Comparison of ENCODE assay signal across 8 cellular contexts in genomic region chr2:174606336-174606735, GRCh38. TPM values are rescaled to one million over a fixed set of nuclear protein-coding genes. Genes with fewer than 3 reads are reported as not detected.
DNase-seq lines count a peak whose midpoint lies in the region; ATAC-seq and TF ChIP-seq lines count a peak whose summit lies in the region.

No MANE protein-coding gene starts in this region.

- peak overlapping the region; percentile 21 for H3K27ac Mint-ChIP-seq in dendritic cell treated with granulocyte-macrophage colony-stimulating factor and Interleukin-4, amounts not matched to agents 40 ng/mL and 50 ng/mL, for 4 days

- ATAC-seq in activated CD4-positive, CD25-positive, alpha-beta regulatory T cell treated with anti-CD3 and anti-CD28 coated beads, Interleukin-2, amount 50 U/mL, for 24 hours, result peak; percentile 66 to 72
- ATAC-seq in left colon, result no peak

- TF ChIP-seq CTCF in OCI-LY1 (IDR thresholded peaks at IDR 0.05; ENCODE audit: low read length) (no peak), smooth muscle cell (IDR thresholded peaks at IDR 0.05; ENCODE audit: borderline replicate concordance, insufficient read depth, poor library complexity, severe bottlenecking) (no peak)

- intact Hi-C loops in dendritic cell treated with granulocyte-macrophage colony-stimulating factor and Interleukin-4, amounts not matched to agents 40 ng/mL and 50 ng/mL, for 4 days (cut with micrococcal nuclease), result loop anchor here (5.0 kb wide), 1 partner anchor 34 kb away; no protein-coding TSS in a partner anchor
- intact Hi-C loops in left colon (cut with DNase I, micrococcal nuclease), result no loop called here
- intact Hi-C loops in posterior vena cava (cut with DNase I), result no loop called here

- no peak overlapping the region for H3K4me3 Mint-ChIP-seq in dendritic cell treated with granulocyte-macrophage colony-stimulating factor and Interleukin-4, amounts not matched to agents 40 ng/mL and 50 ng/mL, for 4 days

- no peaks in the 10 kb centered on the region for H3F3A ChIP-seq in OCI-LY1 (ENCODE audit: insufficient read depth, low read length)
- peaks cover 22% of the 10 kb centered on the region for H3F3A ChIP-seq in smooth muscle cell (ENCODE audit: low read depth)

- H3K36me3 ChIP-seq in OCI-LY1 (ENCODE audit: insufficient read depth, low read length) (no peaks in the 10 kb centered on the region), smooth muscle cell (ENCODE audit: low read depth) (no peaks in the 10 kb centered on the region)

- 23% methylated on average over 3 of the region's 3 CpGs for WGBS in smooth muscle cell (ENCODE audit: low lambda C conversion rate)

- H3K27me3 ChIP-seq in OCI-LY1 (ENCODE audit: insufficient read depth, low read length), result no peaks in the 10 kb centered on the region
- no peaks in the 10 kb centered on the region for H3K27me3 ChIP-seq in smooth muscle cell (ENCODE audit: low read depth)

- H3K9me2 ChIP-seq in OCI-LY1 (ENCODE audit: low read depth, low read length), result no peaks in the 10 kb centered on the region

- H4K20me1 ChIP-seq in OCI-LY1 (ENCODE audit: insufficient read depth, low read length), result no peaks in the 10 kb centered on the region
- no peaks in the 10 kb centered on the region for H4K20me1 ChIP-seq in smooth muscle cell (ENCODE audit: low read depth)

- H3K27ac ChIP-seq in OCI-LY1 (ENCODE audit: low read depth, low read length, poor library complexity, severe bottlenecking) (peak overlapping the region; percentile 71), smooth muscle cell (ENCODE audit: low read depth) (peak overlapping the region; percentile 94)

- H3K4me2 ChIP-seq in OCI-LY1 (ENCODE audit: low read length), result peak overlapping the region; percentile 4; the same call in 1 of the 2 replicates
- peak overlapping the region; percentile 64 for H3K4me2 ChIP-seq in smooth muscle cell

- H3K4me1 Mint-ChIP-seq in dendritic cell treated with granulocyte-macrophage colony-stimulating factor and Interleukin-4, amounts not matched to agents 40 ng/mL and 50 ng/mL, for 4 days (ENCODE audit: low read depth), result peaks cover 68% of the 10 kb centered on the region

- peaks cover 68% of the 10 kb centered on the region for H3K36me3 Mint-ChIP-seq in dendritic cell treated with granulocyte-macrophage colony-stimulating factor and Interleukin-4, amounts not matched to agents 40 ng/mL and 50 ng/mL, for 4 days (ENCODE audit: low read depth)

- DNase-seq in activated CD4-positive, CD25-positive, alpha-beta regulatory T cell treated with anti-CD3 and anti-CD28 coated beads, Interleukin-2, amount 50 U/mL, for 72 hours, result no peak
- no peak for DNase-seq in smooth muscle cell (lab: John Stamatoyannopoulos, UW; ENCODE audit: unreplicated experiment)
- no peak for DNase-seq in iPS-NIHi11 (ENCODE audit: low spot score)
- no peak for DNase-seq in left colon
- DNase-seq in posterior vena cava (ENCODE audit: low spot score), result no peak

- H2AFZ ChIP-seq in OCI-LY1 (ENCODE audit: low read length) (no peak overlapping the region), smooth muscle cell (ENCODE audit: low read depth) (no peak overlapping the region)

- no peaks in the 10 kb centered on the region for H3K27me3 Mint-ChIP-seq in dendritic cell treated with granulocyte-macrophage colony-stimulating factor and Interleukin-4, amounts not matched to agents 40 ng/mL and 50 ng/mL, for 4 days

- H3K4me3 ChIP-seq in OCI-LY1 (ENCODE audit: low read depth, low read length, poor library complexity, severe bottlenecking), result no peak overlapping the region
- H3K4me3 ChIP-seq in smooth muscle cell, result no peak overlapping the region

- H3K9me3 ChIP-seq in OCI-LY1 (ENCODE audit: low read length) (no peaks in the 10 kb centered on the region), smooth muscle cell (replicated peaks; ENCODE audit: low read depth) (no peaks in the 10 kb centered on the region)

- no peaks in the 10 kb centered on the region for H3K79me2 ChIP-seq in OCI-LY1 (ENCODE audit: insufficient read depth, low read length)
- H3K79me2 ChIP-seq in smooth muscle cell (ENCODE audit: low read depth), result peaks cover 23% of the 10 kb centered on the region

- H3K4me1 ChIP-seq in OCI-LY1 (ENCODE audit: insufficient read depth, low read length, severe bottlenecking) (peaks cover 76% of the 10 kb centered on the region), smooth muscle cell (ENCODE audit: low read depth) (peaks cover 13% of the 10 kb centered on the region)

- H3K9me3 Mint-ChIP-seq in dendritic cell treated with granulocyte-macrophage colony-stimulating factor and Interleukin-4, amounts not matched to agents 40 ng/mL and 50 ng/mL, for 4 days, result no peaks in the 10 kb centered on the region

- H3K9ac ChIP-seq in OCI-LY1 (ENCODE audit: low read length) (peak overlapping the region; percentile 31; the same call in 1 of the 2 replicates), smooth muscle cell (ENCODE audit: low read depth) (peak overlapping the region; percentile 66)

RNA-seq across cellular contexts. Expression of gene WIPF1, which starts 8.7 kb away (rescaled TPM):
- total RNA-seq in smooth muscle cell (27.3 and 29.0 TPM in 2 replicates), left colon (10 to 100 TPM in 1 of 2 donors, 1 to 10 TPM in 1; 8.8 to 17.4 TPM), posterior vena cava (10 to 100 TPM; 59.9 to 65.1 TPM)
- polyA plus RNA-seq in smooth muscle cell, result 35.5 and 36.4 TPM in 2 replicates
